In genomic region chr4:70722199-70722791, GRCh38 we compare ENCODE assay signal across 8 cellular contexts. TPM values are rescaled to one million over a fixed set of nuclear protein-coding genes. Genes with fewer than 3 reads are reported as not detected.
A peak's percentile ranks its signal among the peaks of the same experiment; 100 is the strongest.
DNase-seq lines count a peak whose midpoint lies in the region; ATAC-seq and TF ChIP-seq lines count a peak whose summit lies in the region.

No MANE protein-coding gene starts in this region.

- no peak overlapping the region for H3K27ac Mint-ChIP-seq in activated CD4-positive, alpha-beta memory T cell treated with anti-CD3 and anti-CD28 coated beads, Interleukin-2, amount 10 ng/mL, durations not matched to agents 7 days and 5 days

- peak; percentile 70 for DNase-seq in activated effector memory CD4-positive, alpha-beta T cell treated with anti-CD3 and anti-CD28 coated beads, Interleukin-2, amount 50 U/mL, for 16 hours
- DNase-seq in activated effector memory CD4-positive, alpha-beta T cell treated with Interleukin-2 at 50 U/mL for 16 hours = no peak
- DNase-seq in activated CD4-positive, alpha-beta memory T cell treated with anti-CD3 and anti-CD28 coated beads, Interleukin-2, amount 10 ng/mL, durations not matched to agents 7 days and 5 days = peak; percentile 21
- peak; percentile 79 for DNase-seq in fibroblast of peridontal ligament (ENCODE audit: extremely low read depth)
- DNase-seq in prostate gland (ENCODE audit: low spot score) = no peak
- no peak for DNase-seq in NK-92 (lab: John Stamatoyannopoulos, UW; ENCODE audit: unreplicated experiment)

- H3K9me3 Mint-ChIP-seq in activated CD4-positive, alpha-beta memory T cell treated with anti-CD3 and anti-CD28 coated beads, Interleukin-2, amount 10 ng/mL, durations not matched to agents 7 days and 5 days = no peaks in the 10 kb centered on the region

- intact Hi-C loops in prostate gland (cut with DNase I) = no loop called here

- no peak for TF ChIP-seq POLR2A in prostate gland (IDR thresholded peaks at IDR 0.05)
- TF ChIP-seq POLR2A in GM18505 (IDR thresholded peaks at IDR 0.05; ENCODE audit: borderline replicate concordance, extremely low read depth, insufficient read depth, insufficient read length) = no peak

- H3K27me3 Mint-ChIP-seq in activated CD4-positive, alpha-beta memory T cell treated with anti-CD3 and anti-CD28 coated beads, Interleukin-2, amount 10 ng/mL, durations not matched to agents 7 days and 5 days = no peaks in the 10 kb centered on the region

- TF ChIP-seq CTCF in prostate gland (IDR thresholded peaks at IDR 0.05) = no peak

- CTCF ChIA-PET in activated CD4-positive, alpha-beta memory T cell treated with anti-CD3 and anti-CD28 coated beads, Interleukin-2, amount 10 ng/mL, durations not matched to agents 7 days and 5 days (lab: Charles Lee) = interaction anchor here (0.6 to 4.2 kb wide), 5 partner anchors 10 to 31 kb away, joined by 3 to 20 read pairs (median 3); no protein-coding TSS in a partner anchor

- POLR2A ChIA-PET in activated CD4-positive, alpha-beta memory T cell treated with anti-CD3 and anti-CD28 coated beads, Interleukin-2, amount 10 ng/mL, durations not matched to agents 7 days and 5 days (lab: Charles Lee) = interaction anchor here (1.3 to 5.0 kb wide), 3 partner anchors 13 to 17 kb away, joined by 3 to 26 read pairs (median 4); no protein-coding TSS in a partner anchor

- H3K4me1 Mint-ChIP-seq in activated CD4-positive, alpha-beta memory T cell treated with anti-CD3 and anti-CD28 coated beads, Interleukin-2, amount 10 ng/mL, durations not matched to agents 7 days and 5 days = peaks cover 13% of the 10 kb centered on the region

- peak overlapping the region; percentile 43 to 50 for H3K27ac ChIP-seq in prostate gland

- no peaks in the 10 kb centered on the region for H3K36me3 Mint-ChIP-seq in activated CD4-positive, alpha-beta memory T cell treated with anti-CD3 and anti-CD28 coated beads, Interleukin-2, amount 10 ng/mL, durations not matched to agents 7 days and 5 days (ENCODE audit: low read depth)

- H3K4me3 Mint-ChIP-seq in activated CD4-positive, alpha-beta memory T cell treated with anti-CD3 and anti-CD28 coated beads, Interleukin-2, amount 10 ng/mL, durations not matched to agents 7 days and 5 days = no peak overlapping the region

- WGBS in prostate gland = 40% methylated on average over 7 of the region's 7 CpGs

- no peaks in the 10 kb centered on the region for H3K36me3 ChIP-seq in prostate gland

- no peaks in the 10 kb centered on the region for H3K9me3 ChIP-seq in prostate gland

- no peaks in the 10 kb centered on the region for H3K4me1 ChIP-seq in prostate gland (replicated peaks)

- H3K4me3 ChIP-seq in prostate gland = peak overlapping the region; percentile 11 to 18

- H3K27me3 ChIP-seq in prostate gland (replicated peaks; ENCODE audit: insufficient read depth) = no peaks in the 10 kb centered on the region

- ATAC-seq in GM18505 (IDR thresholded peaks at IDR 0.05; ENCODE audit: unreplicated experiment) (no peak), HG02870 (IDR thresholded peaks at IDR 0.05; ENCODE audit: unreplicated experiment) (no peak)

RNA-seq across cellular contexts. Expression of gene RUFY3, which starts 0.5 kb away (rescaled TPM):
- 1 to 10 TPM; 9.1 to 9.7 TPM for total RNA-seq in activated CD4-positive, alpha-beta memory T cell treated with anti-CD3 and anti-CD28 coated beads, Interleukin-2, amount 10 ng/mL, durations not matched to agents 7 days and 5 days
- 100 to 1,000 TPM in 1 of 2 donors, 10 to 100 TPM in 1; 51.7 to 118 TPM for total RNA-seq in prostate gland

RNA-seq across cellular contexts. Expression of gene UTP3, which starts 34.0 kb away (rescaled TPM):
- total RNA-seq in activated CD4-positive, alpha-beta memory T cell treated with anti-CD3 and anti-CD28 coated beads, Interleukin-2, amount 10 ng/mL, durations not matched to agents 7 days and 5 days = 10 to 100 TPM; 28.7 to 28.9 TPM
- total RNA-seq in prostate gland = 10 to 100 TPM; 13.4 to 19.7 TPM

RNA-seq across cellular contexts. Expression of gene JCHAIN, which starts 56.0 kb away (rescaled TPM):
- total RNA-seq in activated CD4-positive, alpha-beta memory T cell treated with anti-CD3 and anti-CD28 coated beads, Interleukin-2, amount 10 ng/mL, durations not matched to agents 7 days and 5 days = under 1 TPM in 1 of 2 experiments, not detected in 1; 0.35 TPM
- 1 to 10 TPM in 1 of 2 donors, under 1 TPM in 1; 0.62 to 2.0 TPM for total RNA-seq in prostate gland

Comparison
In these comparisons a context has a peak if more than half of its experiments do, and no peak if none do; other contexts are left out.
1. DNase-seq: peak in activated effector memory CD4-positive, alpha-beta T cell treated with anti-CD3 and anti-CD28 coated beads, Interleukin-2, amount 50 U/mL, for 16 hours (single experiment), activated CD4-positive, alpha-beta memory T cell treated with anti-CD3 and anti-CD28 coated beads, Interleukin-2, amount 10 ng/mL, durations not matched to agents 7 days and 5 days (single experiment) and fibroblast of peridontal ligament (single experiment); none in activated effector memory CD4-positive, alpha-beta T cell treated with Interleukin-2 at 50 U/mL for 16 hours (single experiment), prostate gland (single experiment) and NK-92 (single experiment).
2. RNA of gene RUFY3, which starts 0.5 kb away (total RNA-seq): 51.7 to 118 TPM in prostate gland; 9.1 to 9.7 TPM in activated CD4-positive, alpha-beta memory T cell treated with anti-CD3 and anti-CD28 coated beads, Interleukin-2, amount 10 ng/mL, durations not matched to agents 7 days and 5 days; every median in the first group is over 4 times any median in the second.